Comparison of ENCODE assay signal across 15 cellular contexts in the genomic region with DNA sequence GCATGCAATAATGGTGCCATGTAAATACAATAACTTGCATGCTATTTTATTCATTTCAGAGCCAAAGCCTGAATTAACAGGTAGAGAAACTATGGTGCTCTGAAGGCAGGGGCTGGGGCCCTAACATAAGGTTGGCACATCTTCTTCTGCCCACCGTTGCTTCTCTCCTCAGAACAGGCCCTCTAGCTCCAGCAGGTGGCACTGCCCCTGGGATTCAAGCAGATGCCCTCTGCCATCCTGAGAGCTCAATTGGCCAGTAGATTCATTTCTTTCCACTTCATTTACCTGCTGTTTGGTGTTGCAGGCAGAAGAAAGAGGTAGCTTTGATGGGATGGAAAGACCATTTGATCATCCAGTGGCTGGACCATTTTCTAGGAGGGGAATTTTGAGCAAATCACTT.
A peak's percentile ranks its signal among the peaks of the same experiment; 100 is the strongest.
DNase-seq lines count a peak whose midpoint lies in the region; ATAC-seq and TF ChIP-seq lines count a peak whose summit lies in the region.
"Had no signal": no experiment of that assay in that cellular context is flagged by ENCODE, and none has a peak within 500 bp of the region (broad histone marks: within the 10 kb centered on the region; RNA-seq: fewer than 3 reads in every experiment).

No MANE protein-coding gene starts in this region.

- peak; percentile 18 for DNase-seq in DMS 273 (lab: John Stamatoyannopoulos, UW; ENCODE audit: unreplicated experiment)
- DNase-seq in DMS 273 treated with DMSO at 0.1 percent for 48 hours (lab: John Stamatoyannopoulos, UW) = no peak
- DNase-seq in Panc1 (ENCODE audit: low read depth, low spot score) = no peak
- peak in 1 of 2 donors; percentile 10 for DNase-seq in foreskin fibroblast
- no peak for DNase-seq in RWPE1 (ENCODE audit: low spot score)
- DNase-seq in aorta = no peak
- no peak for DNase-seq in osteocyte (ENCODE audit: extremely low spot score, unreplicated experiment)
- DNase-seq: activated naive CD4-positive, alpha-beta T cell treated with anti-CD3 and anti-CD28 coated beads, Interleukin-2, amount 50 U/mL, for 16 hours; head of caudate nucleus; lower lobe of right lung; ovary; stimulated activated CD4-positive, alpha-beta T cell treated with anti-CD3 and anti-CD28 coated beads, Interleukin-1b, Interleukin-23, amount 100 ng/mL, for 48 hours; stomach had no signal

- no peak overlapping the region for H3K4me3 Mint-ChIP-seq in osteocyte (ENCODE audit: unreplicated experiment)

- CTCF ChIA-PET in Panc1 (lab: Charles Lee) = interaction anchor here (0.5 kb wide), 1 partner anchor 23 kb away, joined by 7 read pairs; no protein-coding TSS in a partner anchor
- CTCF ChIA-PET in RWPE1 (lab: Yijun Ruan, JAX) = interaction anchor here (0.6 to 1.2 kb wide), 4 partner anchors 118 to 193 kb away, joined by 3 to 4 read pairs (median 3); no protein-coding TSS in a partner anchor

- H3K27ac Mint-ChIP-seq in osteocyte (ENCODE audit: unreplicated experiment) = no peak overlapping the region

- peak; percentile 68; the same call in 1 of the 2 replicates for ATAC-seq in Panc1
- no peak for ATAC-seq in aorta (ENCODE audit: low FRiP score)
- ATAC-seq: activated CD4-positive, CD25-positive, alpha-beta regulatory T cell treated with anti-CD3 and anti-CD28 coated beads, Interleukin-2, amount 50 U/mL, for 24 hours; lower lobe of right lung had no signal

- TF ChIP-seq CTCF in GM12873 (IDR thresholded peaks at IDR 0.05; ENCODE audit: insufficient read depth, low read depth, low read length, missing control alignments) (peak; percentile 39), Panc1 (IDR thresholded peaks at IDR 0.05) (peak; percentile 61), foreskin fibroblast (IDR thresholded peaks at IDR 0.05; ENCODE audit: low read depth, low read length) (peak; percentile 8), RWPE1 (conservative IDR thresholded peaks at IDR 0.05; ENCODE audit: low read depth) (no peak; the same call in 1 of the 2 replicates), osteocyte (IDR thresholded peaks at IDR 0.05) (no peak)

- intact Hi-C loops in Panc1 (cut with micrococcal nuclease; ENCODE audit: unreplicated experiment) (loop anchor here (10.0 kb wide), 1 partner anchor 190 kb away; no protein-coding TSS in a partner anchor), aorta (cut with DNase I) (no loop called here)

- peaks cover 38% of the 10 kb centered on the region for H3K27me3 Mint-ChIP-seq in osteocyte (ENCODE audit: unreplicated experiment)

- in situ Hi-C loops in Panc1 (cut with HindIII; ENCODE audit: low pct_unique_long_range_greater_than_20kb, low sequenced_read_pairs) = no loop called here

- no peaks in the 10 kb centered on the region for H3K36me3 Mint-ChIP-seq in osteocyte (ENCODE audit: unreplicated experiment)

- H3K4me1 ChIP-seq in Panc1 (ENCODE audit: control insufficient read depth, insufficient read depth, low read length) (no peaks in the 10 kb centered on the region), aorta (ENCODE audit: control insufficient read depth in 1 of 2, insufficient read depth in 2 of 2, low read length in 2 of 2) (no peaks in the 10 kb centered on the region)
- H3K4me1 ChIP-seq: lower lobe of right lung, stomach had no signal

- H3K4me1 Mint-ChIP-seq in osteocyte (ENCODE audit: unreplicated experiment) = no peaks in the 10 kb centered on the region

- H3K27ac ChIP-seq in Panc1 (ENCODE audit: low read length) (no peak overlapping the region), RWPE1 (no peak overlapping the region), aorta (ENCODE audit: low read depth in 1 of 2, low read length in 2 of 2) (no peak overlapping the region)
- H3K27ac ChIP-seq: lower lobe of right lung, ovary, stomach had no signal

- H3K9me3 ChIP-seq in Panc1 (ENCODE audit: control insufficient read depth, insufficient read depth, low read depth, low read length) (no peaks in the 10 kb centered on the region), aorta (ENCODE audit: control insufficient read depth, low read length) (no peaks in the 10 kb centered on the region)
- H3K9me3 ChIP-seq: lower lobe of right lung, ovary, stomach had no signal

- H3K4me3 ChIP-seq in Panc1 (ENCODE audit: low read depth in 2 of 2, low read length in 2 of 2) (no peak overlapping the region), foreskin fibroblast (ENCODE audit: low read depth in 1 of 2, low read length in 2 of 2) (no peak overlapping the region), aorta (ENCODE audit: low read length in 2 of 2) (no peak overlapping the region)
- H3K4me3 ChIP-seq: lower lobe of right lung, ovary, stomach had no signal

- H3K36me3 ChIP-seq in Panc1 (ENCODE audit: control insufficient read depth, insufficient read depth, low read length) (no peaks in the 10 kb centered on the region), aorta (ENCODE audit: control insufficient read depth in 1 of 2, insufficient read depth in 2 of 2, low read length in 1 of 2) (no peaks in the 10 kb centered on the region)
- H3K36me3 ChIP-seq: lower lobe of right lung, ovary, stomach had no signal

- BruUV-seq in Panc1 (replicated peaks; lab: Mats Ljungman, UMichigan) = no TSS peak

- POLR2A ChIA-PET in Panc1 (lab: Charles Lee) = no interaction called here
- POLR2A ChIA-PET in RWPE1 (lab: Yijun Ruan, JAX; ENCODE audit: low non-redundant PET) = no interaction called here

- H3K9me3 Mint-ChIP-seq in osteocyte (ENCODE audit: unreplicated experiment) = no peaks in the 10 kb centered on the region

- 64 to 66% methylated on average over 1 of the region's 1 CpG for WGBS in aorta, 2 donors

- H3K27me3 ChIP-seq in Panc1 (ENCODE audit: control insufficient read depth, insufficient read depth, low read length) = no peaks in the 10 kb centered on the region
- no peaks in the 10 kb centered on the region for H3K27me3 ChIP-seq in aorta (ENCODE audit: control insufficient read depth in 1 of 2, insufficient read depth in 2 of 2, low read length in 1 of 2)
- H3K27me3 ChIP-seq: ovary had no signal

Comparison
In these comparisons a context has a peak if more than half of its experiments do, and no peak if none do; other contexts are left out.
1. CTCF ChIP-seq: peak in GM12873 (single experiment), Panc1 (single experiment) and foreskin fibroblast (single experiment); none in RWPE1 (single experiment) and osteocyte (single experiment).